1 cellular context compared by ENCODE assay signal in the genomic region with DNA sequence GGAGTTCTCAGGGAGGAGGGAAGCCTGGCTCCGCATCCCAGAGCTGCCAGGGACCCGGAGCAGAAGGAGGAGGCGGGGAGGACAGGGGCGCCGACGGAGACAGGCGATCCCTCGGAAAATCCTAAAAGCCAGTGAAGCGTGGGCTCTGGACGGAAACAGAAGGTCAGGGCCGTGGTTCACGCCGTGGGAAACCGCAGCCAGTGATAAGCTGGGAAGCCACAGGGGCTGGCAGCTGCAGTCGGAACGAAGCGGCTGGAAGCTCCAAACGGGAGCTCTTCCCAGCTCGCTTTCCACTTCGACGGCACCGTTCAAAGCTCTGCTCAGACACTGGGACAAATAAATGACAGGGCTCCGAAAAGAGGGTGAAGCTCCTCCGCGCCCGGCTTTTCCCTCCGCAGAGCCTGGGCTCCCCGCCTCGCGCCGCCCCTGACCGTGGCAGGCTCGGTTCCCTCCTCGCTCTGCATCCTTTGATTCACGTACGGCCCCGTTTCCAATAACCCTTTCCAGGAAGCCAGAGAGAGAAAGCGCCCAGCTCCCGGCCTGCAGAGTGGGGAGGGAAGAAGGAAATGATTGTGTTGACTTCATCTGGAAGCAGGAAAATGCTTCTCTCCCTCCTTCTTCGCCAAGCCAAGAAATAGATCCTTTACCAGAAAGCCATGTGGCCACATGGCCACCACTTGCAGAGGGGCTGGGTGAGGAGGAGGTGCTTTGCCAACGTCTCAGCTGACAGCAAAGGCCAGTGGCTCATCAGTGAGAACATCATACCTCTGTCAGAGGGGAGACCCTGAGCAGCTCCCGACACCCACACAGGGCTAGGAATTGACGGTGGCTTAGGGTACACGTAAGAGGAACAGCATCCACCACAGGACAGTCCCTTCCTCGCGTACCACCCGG.
TF ChIP-seq lines count a peak whose summit lies in the region.

No MANE protein-coding gene starts in this region.

TF ChIP-seq in K562, 482 proteins besides CTCF, POLR2A, EP300 and RAD21 (continued from another document):
- TF ChIP-seq, protein P1, sequence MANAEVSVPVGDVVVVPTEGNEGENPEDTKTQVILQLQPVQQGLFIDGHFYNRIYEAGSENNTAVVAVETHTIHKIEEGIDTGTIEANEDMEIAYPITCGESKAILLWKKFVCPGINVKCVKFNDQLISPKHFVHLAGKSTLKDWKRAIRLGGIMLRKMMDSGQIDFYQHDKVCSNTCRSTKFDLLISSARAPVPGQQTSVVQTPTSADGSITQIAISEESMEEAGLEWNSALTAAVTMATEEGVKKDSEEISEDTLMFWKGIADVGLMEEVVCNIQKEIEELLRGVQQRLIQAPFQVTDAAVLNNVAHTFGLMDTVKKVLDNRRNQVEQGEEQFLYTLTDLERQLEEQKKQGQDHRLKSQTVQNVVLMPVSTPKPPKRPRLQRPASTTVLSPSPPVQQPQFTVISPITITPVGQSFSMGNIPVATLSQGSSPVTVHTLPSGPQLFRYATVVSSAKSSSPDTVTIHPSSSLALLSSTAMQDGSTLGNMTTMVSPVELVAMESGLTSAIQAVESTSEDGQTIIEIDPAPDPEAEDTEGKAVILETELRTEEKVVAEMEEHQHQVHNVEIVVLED (CRISPR knock-in tag; IDR thresholded peaks at IDR 0.05), result no peak
- TF ChIP-seq PCBP1 (IDR thresholded peaks at IDR 0.05; ENCODE audit: low read depth, low read length, poor library complexity, severe bottlenecking), result no peak
